In genomic region chr3:113908133-113908532, GRCh38 we compare ENCODE assay signal across 34 cellular contexts.
"Had no signal": no experiment of that assay in that cellular context is flagged by ENCODE, and none has a peak within 500 bp of the region (broad histone marks: within the 10 kb centered on the region; RNA-seq: fewer than 3 reads in every experiment).

No MANE protein-coding gene starts in this region.

- H3K36me3 Mint-ChIP-seq: activated CD4-positive, alpha-beta memory T cell treated with anti-CD3 and anti-CD28 coated beads for 36 hours; activated naive CD4-positive, alpha-beta T cell treated with anti-CD3 and anti-CD28 coated beads, Interleukin-2, amount 10 ng/mL, durations not matched to agents 7 days and 5 days; activated naive CD4-positive, alpha-beta T cell treated with anti-CD3 and anti-CD28 coated beads, Interleukin-2, amount 50 U/mL, for 24 hours; activated naive CD8-positive, alpha-beta T cell treated with anti-CD3 and anti-CD28 coated beads, Interleukin-2, amount 10 ng/mL, durations not matched to agents 7 days and 5 days had no signal

- H3K27me3 ChIP-seq: ascending aorta, cardiac muscle cell had no signal

- ATAC-seq: activated CD8-positive, alpha-beta T cell treated with anti-CD3 and anti-CD28 coated beads for 36 hours; activated naive CD8-positive, alpha-beta T cell treated with anti-CD3 and anti-CD28 coated beads, Interleukin-2, amount 50 U/mL, for 24 hours had no signal

- H3K4me3 ChIP-seq: ascending aorta, cardiac muscle cell had no signal

- H3K27ac ChIP-seq: ascending aorta, cardiac muscle cell, VCaP had no signal

- H3K4me3 Mint-ChIP-seq: activated B cell treated with CpG ODN at 0.5 μM for 24 hours; activated CD4-positive, alpha-beta memory T cell treated with anti-CD3 and anti-CD28 coated beads for 36 hours; activated CD4-positive, alpha-beta T cell treated with anti-CD3 and anti-CD28 coated beads, Interleukin-2, amount 10 ng/mL, durations not matched to agents 24 days and 14 days; activated CD8-positive, alpha-beta T cell treated with anti-CD3 and anti-CD28 coated beads for 36 hours; activated naive CD4-positive, alpha-beta T cell treated with anti-CD3 and anti-CD28 coated beads, Interleukin-2, amount 10 ng/mL, durations not matched to agents 7 days and 5 days; activated naive CD4-positive, alpha-beta T cell treated with anti-CD3 and anti-CD28 coated beads, Interleukin-2, amount 50 U/mL, for 24 hours; activated naive CD8-positive, alpha-beta T cell treated with anti-CD3 and anti-CD28 coated beads, Interleukin-2, amount 10 ng/mL, durations not matched to agents 7 days and 5 days; activated naive CD8-positive, alpha-beta T cell treated with anti-CD3 and anti-CD28 coated beads, Interleukin-2, amount 50 U/mL, for 24 hours; activated T-cell treated with anti-CD3 and anti-CD28 coated beads, Interleukin-2, amount 50 U/mL, for 24 hours; brain; central memory CD8-positive, alpha-beta T cell; T-helper 1 cell treated with Interleukin-12 subunit alpha and Interleukin-12 subunit beta and Interleukin-4 antibody, amounts not matched to agents 30 μg/mL and 1 μg/mL, for 36 hours; T-helper 2 cell treated with Interferon-gamma antibody and Interleukin-4, amounts not matched to agents 5 μg/mL and 100 μg/mL, for 36 hours had no signal

- H3K4me1 ChIP-seq: ascending aorta had no signal

- H3K36me3 ChIP-seq: ascending aorta, cardiac muscle cell had no signal

- H3K27me3 Mint-ChIP-seq: activated B cell treated with CpG ODN at 0.5 μM for 24 hours; activated CD4-positive, alpha-beta memory T cell treated with anti-CD3 and anti-CD28 coated beads for 36 hours; activated CD8-positive, alpha-beta T cell treated with anti-CD3 and anti-CD28 coated beads for 36 hours; activated T-cell treated with anti-CD3 and anti-CD28 coated beads, Interleukin-2, amount 50 U/mL, for 24 hours; brain had no signal

- H3K9me3 ChIP-seq: ascending aorta had no signal

- H3K27ac Mint-ChIP-seq: activated B cell treated with CpG ODN at 0.5 μM for 24 hours; activated CD4-positive, alpha-beta memory T cell treated with anti-CD3 and anti-CD28 coated beads for 36 hours; activated CD4-positive, alpha-beta T cell treated with anti-CD3 and anti-CD28 coated beads, Interleukin-2, amount 10 ng/mL, durations not matched to agents 24 days and 14 days; activated CD8-positive, alpha-beta T cell treated with anti-CD3 and anti-CD28 coated beads for 36 hours; activated naive CD4-positive, alpha-beta T cell treated with anti-CD3 and anti-CD28 coated beads, Interleukin-2, amount 10 ng/mL, durations not matched to agents 7 days and 5 days; activated naive CD4-positive, alpha-beta T cell treated with anti-CD3 and anti-CD28 coated beads, Interleukin-2, amount 50 U/mL, for 24 hours; activated naive CD8-positive, alpha-beta T cell treated with anti-CD3 and anti-CD28 coated beads, Interleukin-2, amount 10 ng/mL, durations not matched to agents 7 days and 5 days; activated naive CD8-positive, alpha-beta T cell treated with anti-CD3 and anti-CD28 coated beads, Interleukin-2, amount 50 U/mL, for 24 hours; activated T-cell treated with anti-CD3 and anti-CD28 coated beads, Interleukin-2, amount 50 U/mL, for 24 hours; activated T-helper 2 cell treated with anti-CD3 and anti-CD28 coated beads, Interferon-gamma antibody, Interleukin-2, Interleukin-4, amounts not matched to agents 10 μg/mL and 5 μg/mL and 100 μg/mL, durations not matched to agents 14 hours and 24 hours and 36 hours; brain; T-helper 1 cell treated with Interleukin-12 subunit alpha and Interleukin-12 subunit beta and Interleukin-4 antibody, amounts not matched to agents 30 μg/mL and 1 μg/mL, for 36 hours; T-helper 2 cell treated with Interferon-gamma antibody and Interleukin-4, amounts not matched to agents 5 μg/mL and 100 μg/mL, for 36 hours had no signal

- FAIRE-seq: bronchial epithelial cell, TTC549 had no signal

- H3K9me3 Mint-ChIP-seq: activated B cell treated with CpG ODN at 0.5 μM for 24 hours; activated CD4-positive, alpha-beta memory T cell treated with anti-CD3 and anti-CD28 coated beads for 36 hours; activated CD4-positive, alpha-beta T cell treated with anti-CD3 and anti-CD28 coated beads, Interleukin-2, amount 10 ng/mL, durations not matched to agents 24 days and 14 days; activated CD8-positive, alpha-beta T cell treated with anti-CD3 and anti-CD28 coated beads for 36 hours; activated naive CD4-positive, alpha-beta T cell treated with anti-CD3 and anti-CD28 coated beads, Interleukin-2, amount 10 ng/mL, durations not matched to agents 7 days and 5 days; activated naive CD4-positive, alpha-beta T cell treated with anti-CD3 and anti-CD28 coated beads, Interleukin-2, amount 50 U/mL, for 24 hours; activated naive CD8-positive, alpha-beta T cell treated with anti-CD3 and anti-CD28 coated beads, Interleukin-2, amount 10 ng/mL, durations not matched to agents 7 days and 5 days; activated naive CD8-positive, alpha-beta T cell treated with anti-CD3 and anti-CD28 coated beads, Interleukin-2, amount 50 U/mL, for 24 hours; activated T-cell treated with anti-CD3 and anti-CD28 coated beads, Interleukin-2, amount 50 U/mL, for 24 hours; activated T-helper 2 cell treated with anti-CD3 and anti-CD28 coated beads, Interferon-gamma antibody, Interleukin-2, Interleukin-4, amounts not matched to agents 10 μg/mL and 5 μg/mL and 100 μg/mL, durations not matched to agents 14 hours and 24 hours and 36 hours; central memory CD8-positive, alpha-beta T cell; T-helper 1 cell treated with Interleukin-12 subunit alpha and Interleukin-12 subunit beta and Interleukin-4 antibody, amounts not matched to agents 30 μg/mL and 1 μg/mL, for 36 hours; T-helper 2 cell treated with Interferon-gamma antibody and Interleukin-4, amounts not matched to agents 5 μg/mL and 100 μg/mL, for 36 hours had no signal

- H3K4me1 Mint-ChIP-seq: activated naive CD4-positive, alpha-beta T cell treated with anti-CD3 and anti-CD28 coated beads, Interleukin-2, amount 50 U/mL, for 24 hours; brain; central memory CD8-positive, alpha-beta T cell had no signal

- DNase-seq: activated B cell treated with CpG ODN at 0.5 μM for 24 hours; activated CD4-positive, alpha-beta memory T cell treated with anti-CD3 and anti-CD28 coated beads for 36 hours; activated CD4-positive, alpha-beta T cell treated with anti-CD3 and anti-CD28 coated beads for 4 hours; activated CD4-positive, alpha-beta T cell treated with anti-CD3 and anti-CD28 coated beads, Interleukin-2, amount 10 ng/mL, durations not matched to agents 24 days and 14 days; activated CD4-positive, alpha-beta T cell treated with anti-CD3 and anti-CD28 coated beads, Interleukin-2, amount 50 U/mL, for 1 hour; activated CD4-positive, alpha-beta T cell treated with anti-CD3 and anti-CD28 coated beads, Interleukin-2, amount 50 U/mL, for 4 hours; activated CD4-positive, CD25-positive, alpha-beta regulatory T cell treated with anti-CD3 and anti-CD28 coated beads, Interleukin-2, amount 50 U/mL, for 72 hours; activated CD8-positive, alpha-beta memory T cell treated with anti-CD3 and anti-CD28 coated beads, Interleukin-2, amount 50 U/mL, for 48 hours; activated CD8-positive, alpha-beta T cell treated with anti-CD3 and anti-CD28 coated beads for 36 hours; activated effector memory CD4-positive, alpha-beta T cell treated with Interleukin-2 at 50 U/mL for 16 hours; activated gamma-delta T cell; activated naive CD4-positive, alpha-beta T cell treated with anti-CD3 and anti-CD28 coated beads, Interleukin-2, amount 10 ng/mL, durations not matched to agents 7 days and 5 days; activated naive CD4-positive, alpha-beta T cell treated with Interleukin-2 at 50 U/mL for 16 hours; activated naive CD8-positive, alpha-beta T cell treated with anti-CD3 and anti-CD28 coated beads, Interleukin-2, amount 10 ng/mL, durations not matched to agents 7 days and 5 days; activated naive CD8-positive, alpha-beta T cell treated with anti-CD3 and anti-CD28 coated beads, Interleukin-2, amount 50 U/mL, for 24 hours; activated T-cell treated with anti-CD3 and anti-CD28 coated beads, Interleukin-2, amount 50 U/mL, for 24 hours; activated T-cell treated with anti-CD3 and anti-CD28 coated beads, Interleukin-2, amount 50 U/mL, for 48 hours; amygdala; anterior cingulate cortex; caudate nucleus; cerebellar nuclear complex; T-helper 2 cell; T-helper 9 cell had no signal
